In the genomic region with DNA sequence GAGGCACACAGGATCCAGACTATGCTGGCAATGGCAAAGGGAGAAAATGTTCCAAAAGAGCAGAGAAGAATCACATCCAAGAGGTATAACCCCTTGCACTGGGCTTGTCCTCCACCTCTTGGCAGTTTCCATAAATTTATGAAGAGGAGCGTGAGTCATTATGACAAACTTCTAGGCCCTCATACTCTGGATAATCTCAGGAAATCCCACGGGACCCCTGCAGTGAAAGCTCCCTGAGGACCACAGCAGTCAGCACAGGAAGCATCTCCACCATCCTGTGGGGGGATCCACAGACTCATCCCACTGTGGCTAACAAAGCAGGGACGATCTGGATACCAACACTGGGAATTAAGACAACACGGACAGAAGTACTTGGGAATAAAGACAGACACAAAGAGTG, we compare ENCODE assay signal across 21 cellular contexts. TPM values are rescaled to one million over a fixed set of nuclear protein-coding genes. Genes with fewer than 3 reads are reported as not detected.
DNase-seq lines count a peak whose midpoint lies in the region; ATAC-seq and TF ChIP-seq lines count a peak whose summit lies in the region.
"Had no signal": no experiment of that assay in that cellular context is flagged by ENCODE, and none has a peak within 500 bp of the region (broad histone marks: within the 10 kb centered on the region; RNA-seq: fewer than 3 reads in every experiment).

No MANE protein-coding gene starts in this region.

- H3K9ac ChIP-seq in adipocyte (ENCODE audit: low read length): peak overlapping the region; percentile 89

- TF ChIP-seq CTCF in osteoblast (IDR thresholded peaks at IDR 0.05; ENCODE audit: extremely low read depth, low read depth, low read length): no peak

- H2AFZ ChIP-seq in osteoblast (ENCODE audit: low read length): no peak overlapping the region

- H3K4me1 ChIP-seq in adipocyte (ENCODE audit: control insufficient read depth, insufficient read depth, low read length) (peaks cover 31% of the 10 kb centered on the region), osteoblast (ENCODE audit: insufficient read depth, low read length) (peaks cover 24% of the 10 kb centered on the region)
- H3K4me1 ChIP-seq: HAP-1 had no signal

- DNase-seq in AG20443 (ENCODE audit: low spot score) (peak; percentile 17), adipocyte (ENCODE audit: low read depth) (no peak), osteoblast (ENCODE audit: insufficient read length, low spot score, missing footprints) (no peak), NOMO-1 treated with dmso at 0.1 percent for 144 hours (lab: John Stamatoyannopoulos, UW; ENCODE audit: unreplicated experiment) (no peak), Kasumi-1 (lab: John Stamatoyannopoulos, UW) (no peak), anterior cingulate cortex (lab: John Stamatoyannopoulos, UW) (no peak)
- DNase-seq: activated effector memory CD4-positive, alpha-beta T cell treated with Interleukin-2 at 50 U/mL for 16 hours; activated T-cell treated with anti-CD3 and anti-CD28 coated beads for 4 hours; Calu3; central memory CD4-positive, alpha-beta T cell; EL; NCI-H446 treated with DMSO at 0.1 percent for 48 hours; OCI-M1; stomach; T-helper 17 cell had no signal

- H3K4me3 ChIP-seq in adipocyte (ENCODE audit: low read length) (peak overlapping the region; percentile 75), osteoblast (ENCODE audit: insufficient read depth, low read length) (no peak overlapping the region)
- H3K4me3 ChIP-seq: HAP-1, stomach, tibial nerve had no signal

- no peaks in the 10 kb centered on the region for H3K79me2 ChIP-seq in osteoblast (ENCODE audit: insufficient read depth, low read length)

- H4K20me1 ChIP-seq in osteoblast (ENCODE audit: insufficient read depth, low read length): no peaks in the 10 kb centered on the region

- peak; percentile 6 for ATAC-seq in HG02642 (IDR thresholded peaks at IDR 0.05; ENCODE audit: poor library complexity, unreplicated experiment)
- no peak for ATAC-seq in HG03139 (IDR thresholded peaks at IDR 0.05; ENCODE audit: unreplicated experiment)
- ATAC-seq: left lobe of liver, SK-N-SH treated with all-trans-retinoic acid at 6 μM for 48 hours, T-helper 17 cell had no signal

- H3K36me3 ChIP-seq in adipocyte (ENCODE audit: control insufficient read depth, insufficient read depth, low read length, severe bottlenecking) (peaks cover 26% of the 10 kb centered on the region), osteoblast (ENCODE audit: insufficient read depth, low read length) (no peaks in the 10 kb centered on the region)
- H3K36me3 ChIP-seq: HAP-1, stomach, tibial nerve had no signal

- H3K27me3 ChIP-seq in adipocyte (replicated peaks; ENCODE audit: control insufficient read depth, insufficient read depth, low read length): no peaks in the 10 kb centered on the region
- H3K27me3 ChIP-seq in osteoblast (ENCODE audit: insufficient read depth, low read length): no peaks in the 10 kb centered on the region
- H3K27me3 ChIP-seq: tibial nerve had no signal

- H3K9me3 ChIP-seq in adipocyte (ENCODE audit: control insufficient read depth, low read length): no peaks in the 10 kb centered on the region
- H3K9me3 ChIP-seq in osteoblast (ENCODE audit: low read depth, low read length): no peaks in the 10 kb centered on the region
- H3K9me3 ChIP-seq: HAP-1, stomach, tibial nerve had no signal

- H3K4me2 ChIP-seq in osteoblast (ENCODE audit: insufficient read depth, low read length): no peak overlapping the region

- H3K27ac ChIP-seq in osteoblast (ENCODE audit: low read depth, low read length): peak overlapping the region; percentile 37
- H3K27ac ChIP-seq: stomach, tibial nerve had no signal

RNA-seq across cellular contexts. Expression of gene GPAM, which starts 30.3 kb away (rescaled TPM):
- 10.5 and 15.6 TPM in 2 replicates for total RNA-seq in osteoblast
